In the genomic region with DNA sequence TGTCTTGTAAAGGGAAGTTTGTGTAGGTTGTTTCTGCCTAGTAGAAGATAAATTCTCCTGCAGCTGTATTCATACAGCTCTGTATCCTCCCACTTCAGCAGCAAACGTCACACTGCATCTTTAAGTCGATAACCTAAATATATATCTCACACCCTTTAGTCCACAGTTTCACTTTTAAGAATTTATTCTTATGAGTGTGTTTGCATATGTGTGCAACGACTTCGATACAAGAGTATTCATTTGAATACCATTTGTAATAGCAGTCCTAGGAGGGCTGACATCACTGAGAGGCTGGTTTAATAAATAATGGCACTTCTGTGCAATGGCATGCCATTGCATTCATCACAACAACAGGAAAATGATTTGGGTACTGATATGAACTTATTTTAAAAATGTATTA, we compare ENCODE assay signal across 11 cellular contexts.
DNase-seq lines count a peak whose midpoint lies in the region; ATAC-seq and TF ChIP-seq lines count a peak whose summit lies in the region.
"Had no signal": no experiment of that assay in that cellular context is flagged by ENCODE, and none has a peak within 500 bp of the region (broad histone marks: within the 10 kb centered on the region; RNA-seq: fewer than 3 reads in every experiment).

No MANE protein-coding gene starts in this region.

- no peak overlapping the region for H3K27ac ChIP-seq in suprapubic skin
- no peak overlapping the region for H3K27ac ChIP-seq in sigmoid colon

- TF ChIP-seq CTCF in suprapubic skin (IDR thresholded peaks at IDR 0.05) (no peak), sigmoid colon (IDR thresholded peaks at IDR 0.05) (no peak)

- H3K4me3 ChIP-seq in suprapubic skin (no peak overlapping the region), sigmoid colon (no peak overlapping the region)

- intact Hi-C loops in sigmoid colon (cut with DNase I), result no loop called here

- TF ChIP-seq EP300 in suprapubic skin (IDR thresholded peaks at IDR 0.05) (no peak), sigmoid colon (IDR thresholded peaks at IDR 0.05) (no peak)

- TF ChIP-seq POLR2A in suprapubic skin (IDR thresholded peaks at IDR 0.05) (no peak), sigmoid colon (IDR thresholded peaks at IDR 0.05) (no peak)

- WGBS in suprapubic skin, result 61% methylated on average over 4 of the region's 4 CpGs
- WGBS in sigmoid colon, 2 donors, result 61 to 70% methylated on average over 4 of the region's 4 CpGs

- no peaks in the 10 kb centered on the region for H3K9me3 ChIP-seq in suprapubic skin
- no peaks in the 10 kb centered on the region for H3K9me3 ChIP-seq in sigmoid colon

- ATAC-seq in GM18870 (IDR thresholded peaks at IDR 0.05; ENCODE audit: unreplicated experiment) (peak; percentile 86), GM21529 (IDR thresholded peaks at IDR 0.05; ENCODE audit: unreplicated experiment) (peak; percentile 63), HG03175 (IDR thresholded peaks at IDR 0.05; ENCODE audit: unreplicated experiment) (peak; percentile 86)
- ATAC-seq: activated CD8-positive, alpha-beta T cell treated with anti-CD3 and anti-CD28 coated beads, Interleukin-2, amount 10 ng/mL, durations not matched to agents 7 days and 5 days; naive thymus-derived CD4-positive, alpha-beta T cell; SK-N-SH treated with all-trans-retinoic acid at 6 μM for 48 hours had no signal

- no peaks in the 10 kb centered on the region for H3K4me1 ChIP-seq in suprapubic skin
- H3K4me1 ChIP-seq in sigmoid colon, result no peaks in the 10 kb centered on the region

- peak; percentile 53 for DNase-seq in kidney tubule cell (ENCODE audit: low spot score)
- no peak for DNase-seq in HUDEP-2 (lab: John Stamatoyannopoulos, UW; ENCODE audit: unreplicated experiment in 76 of 76)
- no peak for DNase-seq in suprapubic skin (ENCODE audit: low spot score in 2 of 2)
- DNase-seq in sigmoid colon, result no peak
- no peak for DNase-seq in LoVo (ENCODE audit: low spot score)
- DNase-seq: activated CD8-positive, alpha-beta T cell treated with anti-CD3 and anti-CD28 coated beads, Interleukin-2, amount 10 ng/mL, durations not matched to agents 7 days and 5 days; naive thymus-derived CD4-positive, alpha-beta T cell had no signal

- H3K36me3 ChIP-seq in suprapubic skin (no peaks in the 10 kb centered on the region), sigmoid colon (no peaks in the 10 kb centered on the region)

- H3K27me3 ChIP-seq in suprapubic skin (no peaks in the 10 kb centered on the region), sigmoid colon (no peaks in the 10 kb centered on the region)
